8 cellular contexts compared by ENCODE assay signal in the genomic region with DNA sequence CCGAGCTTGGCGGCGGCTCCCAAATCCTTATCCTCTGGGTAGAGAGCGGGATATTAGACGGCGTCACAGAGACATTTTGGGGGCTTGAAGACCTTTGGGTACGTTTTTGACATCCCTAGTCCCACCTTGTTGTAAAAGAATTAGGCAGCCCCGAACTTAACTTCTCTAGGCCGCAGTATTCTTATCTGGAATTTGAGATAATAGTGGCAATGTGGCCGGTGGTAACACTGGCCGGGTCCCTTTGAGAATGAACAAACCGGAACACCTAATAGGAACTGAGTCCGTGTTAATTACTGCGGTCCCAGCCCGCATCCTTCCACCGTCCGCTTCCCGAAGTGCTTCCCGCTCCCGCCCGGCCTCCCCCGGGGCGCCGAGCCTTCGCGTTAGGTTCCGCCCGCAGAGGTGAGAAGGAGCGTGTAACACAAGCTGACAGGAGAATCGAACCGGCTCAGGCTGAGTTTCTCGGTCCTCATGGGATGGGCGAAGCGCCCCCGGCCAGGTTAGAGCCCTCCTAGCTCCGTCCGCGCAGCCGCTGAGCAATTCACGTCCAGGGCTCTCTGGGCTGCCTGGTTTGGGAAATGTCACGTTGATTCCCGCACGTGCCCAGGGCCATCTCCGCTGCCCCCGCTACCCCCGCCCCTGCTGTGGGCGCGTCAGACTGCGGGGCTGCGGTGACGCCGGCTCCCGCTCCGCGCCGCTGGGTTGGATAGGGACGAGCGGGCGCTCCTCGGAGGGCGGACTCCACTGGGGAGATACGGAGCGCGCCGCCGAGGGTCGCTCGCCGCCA. TPM values are rescaled to one million over a fixed set of nuclear protein-coding genes. Genes with fewer than 3 reads are reported as not detected.
DNase-seq lines count a peak whose midpoint lies in the region; ATAC-seq and TF ChIP-seq lines count a peak whose summit lies in the region.

No MANE protein-coding gene starts in this region.

- in situ Hi-C loops in astrocyte of the cerebellum (cut with HindIII; ENCODE audit: low sequenced_read_pairs) = no loop called here

- H3K27ac Mint-ChIP-seq in H9 = no peak overlapping the region

- no peak overlapping the region for H2BK5ac ChIP-seq in H9 (ENCODE audit: insufficient read length, low read length)

- no peaks in the 10 kb centered on the region for H3K79me1 ChIP-seq in H9 (ENCODE audit: insufficient read depth, low read depth, low read length, poor library complexity, severe bottlenecking)

- no peak overlapping the region for H4K91ac ChIP-seq in H9 (ENCODE audit: insufficient read length, low read depth, low read length)

- H3K4me3 Mint-ChIP-seq in H9 = peak overlapping the region; percentile 54 to 75

- no peak overlapping the region for H2BK15ac ChIP-seq in H9 (ENCODE audit: low read depth, low read length)

- no peaks in the 10 kb centered on the region for H3K9me3 ChIP-seq in H9 (ENCODE audit: control insufficient read depth, low read depth, low read length)
- H3K9me3 ChIP-seq in iPS-15b (ENCODE audit: control insufficient read depth, insufficient read depth, low read length) = no peaks in the 10 kb centered on the region

- H3T11ph ChIP-seq in H9 (ENCODE audit: low read length) = no peak overlapping the region

- no peak overlapping the region for H4K8ac ChIP-seq in H9 (replicated peaks; ENCODE audit: insufficient read length, low read depth, low read length)

- H3K9ac ChIP-seq in H9 (ENCODE audit: extremely low read depth, insufficient read length, low read length) (no peak overlapping the region), iPS-15b (ENCODE audit: low read depth, low read length) (no peak overlapping the region)

- TF ChIP-seq CTCF in H9 (conservative IDR thresholded peaks at IDR 0.05) (no peak), astrocyte of the cerebellum (IDR thresholded peaks at IDR 0.05; ENCODE audit: low read depth, low read length, missing control alignments) (no peak)

- peaks cover 13% of the 10 kb centered on the region for H3K23me2 ChIP-seq in H9 (ENCODE audit: insufficient read length, low read depth, low read length, poor library complexity, severe bottlenecking)

- H3K27ac ChIP-seq in H9 (ENCODE audit: insufficient read length, low read depth, low read length) = no peak overlapping the region

- no peaks in the 10 kb centered on the region for H3K79me2 ChIP-seq in H9 (ENCODE audit: insufficient read depth, low read length)

- H3K4ac ChIP-seq in H9 (ENCODE audit: low read depth, low read length) = no peak overlapping the region

- no peak overlapping the region for H2BK120ac ChIP-seq in H9 (ENCODE audit: low read depth, low read length, poor library complexity, severe bottlenecking)

- 0 out of 2 replicates have a peak, but pooled peaks cover 3% of the 10 kb centered on the region for H3K4me1 ChIP-seq in H9 (ENCODE audit: insufficient read depth, low read length)
- H3K4me1 ChIP-seq in iPS-15b (ENCODE audit: control insufficient read depth, insufficient read depth, low read length) = peaks cover 3% of the 10 kb centered on the region

- peaks cover 0 to 7% (median 0%) of the 10 kb centered on the region in 3 experiments; a peak in 3 of 7 replicates for H3K36me3 Mint-ChIP-seq in H9 (ENCODE audit: insufficient read depth in 1 of 3, low read depth in 3 of 3)

- no peaks in the 10 kb centered on the region for H3K36me3 ChIP-seq in iPS-15b (ENCODE audit: control insufficient read depth, insufficient read depth, low read length)

- WGBS in H9 (ENCODE audit: extremely low coverage, insufficient read length, low lambda C conversion rate) = no CpG with 5 or more reads among the region's 69 CpGs

- H3K14ac ChIP-seq in H9 (ENCODE audit: insufficient read depth, low read length) = no peak overlapping the region

- no peak overlapping the region for H3K18ac ChIP-seq in H9 (ENCODE audit: insufficient read length, low read depth, low read length)

- no peak overlapping the region for H2BK20ac ChIP-seq in H9 (ENCODE audit: low read depth, low read length, poor library complexity, severe bottlenecking)

- peak overlapping the region; percentile 87 for H3K4me3 ChIP-seq in astrocyte of the cerebellum (ENCODE audit: low read depth, low read length)
- H3K4me3 ChIP-seq in iPS-15b (ENCODE audit: low read depth, low read length) = peak overlapping the region; percentile 54
- H3K4me3 ChIP-seq in skeletal muscle cell (ENCODE audit: low read depth, low read length) = peak overlapping the region; percentile 67

- DNase-seq in H9 = peak; percentile 72
- no peak for DNase-seq in astrocyte of the cerebellum (ENCODE audit: low read depth)
- DNase-seq in skeletal muscle cell (ENCODE audit: low read depth) = no peak
- no peak for DNase-seq in DMS79 treated with DMSO at 0.1 percent for 48 hours (lab: John Stamatoyannopoulos, UW)

- no peak overlapping the region for H4K5ac ChIP-seq in H9 (ENCODE audit: insufficient read length, low read depth, low read length)

- no peak overlapping the region for H2AFZ ChIP-seq in H9 (ENCODE audit: low read length)

- H3K4me2 ChIP-seq in H9 (ENCODE audit: insufficient read depth, insufficient read length, low read length) = peak overlapping the region; percentile 75

- H3K27me3 Mint-ChIP-seq in H9 (ENCODE audit: low read depth) = peaks cover 55% of the 10 kb centered on the region

- H3K4me1 Mint-ChIP-seq in H9 = peaks cover 8 to 12% of the 10 kb centered on the region in 2 experiments; a peak in 3 of 4 replicates

- no peak overlapping the region for H3K56ac ChIP-seq in H9 (ENCODE audit: insufficient read length, low read depth, low read length)

- H2AK5ac ChIP-seq in H9 (ENCODE audit: insufficient read length, low read length) = no peak overlapping the region

- no peak overlapping the region for H3K23ac ChIP-seq in H9 (ENCODE audit: insufficient read length, low read depth, low read length)

- H3K27me3 ChIP-seq in H9 (ENCODE audit: insufficient read depth, low read length) (peaks cover 25% of the 10 kb centered on the region; the same call in 1 of the 2 replicates), iPS-15b (ENCODE audit: control insufficient read depth, insufficient read depth, low read length) (peaks cover 52% of the 10 kb centered on the region)

- H3K9me3 Mint-ChIP-seq in H9 = no peaks in the 10 kb centered on the region

- ATAC-seq in GM21367 (IDR thresholded peaks at IDR 0.05; ENCODE audit: unreplicated experiment) = no peak
- ATAC-seq in HG02970 (IDR thresholded peaks at IDR 0.05; ENCODE audit: low FRiP score, unreplicated experiment) = no peak
- no peak for ATAC-seq in HG03439 (IDR thresholded peaks at IDR 0.05; ENCODE audit: unreplicated experiment)

- no peaks in the 10 kb centered on the region for H4K20me1 ChIP-seq in H9 (ENCODE audit: control insufficient read depth, insufficient read depth, insufficient read length)

- no peak overlapping the region for H2BK12ac ChIP-seq in H9 (ENCODE audit: insufficient read length, low read depth, low read length)

RNA-seq across cellular contexts. Expression of gene CLDN11, which starts 0.8 kb away (rescaled TPM):
- 1.7 and 2.4 TPM in 2 replicates for total RNA-seq in H9 (2021)
